ENCODE assay signal across 21 cellular contexts in genomic region chr6:12961761-12962160, GRCh38.
DNase-seq lines count a peak whose midpoint lies in the region; ATAC-seq and TF ChIP-seq lines count a peak whose summit lies in the region.
"Had no signal": no experiment of that assay in that cellular context is flagged by ENCODE, and none has a peak within 500 bp of the region (broad histone marks: within the 10 kb centered on the region; RNA-seq: fewer than 3 reads in every experiment).

No MANE protein-coding gene starts in this region.

- H3K4me3 ChIP-seq in body of pancreas (no peak overlapping the region), parathyroid adenoma (ENCODE audit: low read depth, low read length) (no peak overlapping the region), upper lobe of right lung (no peak overlapping the region), breast epithelium (no peak overlapping the region)

- H3K27me3 ChIP-seq in body of pancreas (no peaks in the 10 kb centered on the region), parathyroid adenoma (ENCODE audit: control insufficient read depth, insufficient read depth, low read length) (no peaks in the 10 kb centered on the region), upper lobe of right lung (no peaks in the 10 kb centered on the region), breast epithelium (no peaks in the 10 kb centered on the region)

- peak overlapping the region in 3 of 4 donors; percentile 8 to 49 (median 42) for H3K27ac ChIP-seq in body of pancreas
- H3K27ac ChIP-seq in parathyroid adenoma: peak overlapping the region; percentile 26
- H3K27ac ChIP-seq in upper lobe of right lung: peak overlapping the region; percentile 78
- no peak overlapping the region for H3K27ac ChIP-seq in breast epithelium
- H3K27ac ChIP-seq: 22Rv1, KMS-11 had no signal

- H3K9me3 Mint-ChIP-seq in activated CD8-positive, alpha-beta memory T cell treated with anti-CD3 and anti-CD28 coated beads, Interleukin-2, amount 10 ng/mL, durations not matched to agents 7 days and 5 days (ENCODE audit: low read depth): no peaks in the 10 kb centered on the region
- H3K9me3 Mint-ChIP-seq in activated CD8-positive, alpha-beta T cell treated with anti-CD3 and anti-CD28 coated beads, Interleukin-2, amount 10 ng/mL, durations not matched to agents 7 days and 5 days (ENCODE audit: insufficient read depth): peaks cover 3% of the 10 kb centered on the region

- H3K36me3 Mint-ChIP-seq in activated CD8-positive, alpha-beta memory T cell treated with anti-CD3 and anti-CD28 coated beads, Interleukin-2, amount 10 ng/mL, durations not matched to agents 7 days and 5 days: no peaks in the 10 kb centered on the region
- no peaks in the 10 kb centered on the region for H3K36me3 Mint-ChIP-seq in activated CD8-positive, alpha-beta T cell treated with anti-CD3 and anti-CD28 coated beads, Interleukin-2, amount 10 ng/mL, durations not matched to agents 7 days and 5 days (ENCODE audit: low read depth)
- H3K36me3 Mint-ChIP-seq: CD4-positive, CD25-positive, alpha-beta regulatory T cell had no signal

- no peak overlapping the region for H3K4me3 Mint-ChIP-seq in activated CD8-positive, alpha-beta memory T cell treated with anti-CD3 and anti-CD28 coated beads, Interleukin-2, amount 10 ng/mL, durations not matched to agents 7 days and 5 days
- no peak overlapping the region for H3K4me3 Mint-ChIP-seq in activated CD8-positive, alpha-beta T cell treated with anti-CD3 and anti-CD28 coated beads, Interleukin-2, amount 10 ng/mL, durations not matched to agents 7 days and 5 days
- H3K4me3 Mint-ChIP-seq: CD4-positive, CD25-positive, alpha-beta regulatory T cell had no signal

- POLR2A ChIA-PET in HEK293T (lab: Yijun Ruan, JAX): no interaction called here
- POLR2A ChIA-PET in activated CD8-positive, alpha-beta T cell treated with anti-CD3 and anti-CD28 coated beads, Interleukin-2, amount 10 ng/mL, durations not matched to agents 7 days and 5 days (lab: Charles Lee): no interaction called here

- intact Hi-C loops in body of pancreas (cut with DNase I) (no loop called here), upper lobe of right lung (cut with DNase I) (no loop called here), breast epithelium (cut with DNase I; ENCODE audit: low total_unique reads) (no loop called here)

- no peaks in the 10 kb centered on the region for H3K79me2 ChIP-seq in parathyroid adenoma

- no peak overlapping the region for H3K9ac ChIP-seq in parathyroid adenoma
- H3K9ac ChIP-seq: KMS-11 had no signal

- TF ChIP-seq CTCF in body of pancreas (IDR thresholded peaks at IDR 0.05) (no peak), parathyroid adenoma (IDR thresholded peaks at IDR 0.05) (no peak), upper lobe of right lung (IDR thresholded peaks at IDR 0.05) (no peak), breast epithelium (IDR thresholded peaks at IDR 0.05) (no peak)

- no peak overlapping the region for H3K4me2 ChIP-seq in parathyroid adenoma (ENCODE audit: low read length)
- H3K4me2 ChIP-seq: KMS-11 had no signal

- no peak overlapping the region for H2AFZ ChIP-seq in parathyroid adenoma

- DNase-seq in activated CD8-positive, alpha-beta memory T cell treated with anti-CD3 and anti-CD28 coated beads, Interleukin-2, amount 10 ng/mL, durations not matched to agents 7 days and 5 days: no peak
- no peak for DNase-seq in activated CD8-positive, alpha-beta memory T cell treated with anti-CD3 and anti-CD28 coated beads for 24 hours
- DNase-seq in body of pancreas: no peak
- no peak for DNase-seq in upper lobe of right lung
- no peak for DNase-seq in HEK293T (ENCODE audit: extremely low spot score)
- DNase-seq in activated CD8-positive, alpha-beta T cell treated with anti-CD3 and anti-CD28 coated beads, Interleukin-2, amount 10 ng/mL, durations not matched to agents 7 days and 5 days: no peak
- no peak for DNase-seq in breast epithelium (ENCODE audit: low spot score in 2 of 2)
- DNase-seq: CD4-positive, CD25-positive, alpha-beta regulatory T cell; COR-L47; DMS 273 treated with DMSO at 0.1 percent for 48 hours; DND-41; H7; MV-4-11; NCI-H1694 treated with DMSO at 0.1 percent for 48 hours; NCI-H2107; NCI-H510A; NCI-H748 treated with DMSO at 0.1 percent for 48 hours; NK-92 treated with Interleukin-12 subunit alpha and Interleukin-12 subunit beta, amount 100 ng/mL, for 24 hours had no signal

- TF ChIP-seq POLR2A in body of pancreas (IDR thresholded peaks at IDR 0.05): no peak
- TF ChIP-seq POLR2A in breast epithelium (IDR thresholded peaks at IDR 0.05): no peak

- 80 to 92% methylated on average over 4 of the region's 4 CpGs for WGBS in body of pancreas, 2 donors

- H3K27ac Mint-ChIP-seq in activated CD8-positive, alpha-beta memory T cell treated with anti-CD3 and anti-CD28 coated beads, Interleukin-2, amount 10 ng/mL, durations not matched to agents 7 days and 5 days: no peak overlapping the region
- no peak overlapping the region for H3K27ac Mint-ChIP-seq in activated CD8-positive, alpha-beta T cell treated with anti-CD3 and anti-CD28 coated beads, Interleukin-2, amount 10 ng/mL, durations not matched to agents 7 days and 5 days
- H3K27ac Mint-ChIP-seq: CD4-positive, CD25-positive, alpha-beta regulatory T cell had no signal

- peaks cover 31% of the 10 kb centered on the region for H3K27me3 Mint-ChIP-seq in activated CD8-positive, alpha-beta memory T cell treated with anti-CD3 and anti-CD28 coated beads, Interleukin-2, amount 10 ng/mL, durations not matched to agents 7 days and 5 days
- peaks cover 31% of the 10 kb centered on the region for H3K27me3 Mint-ChIP-seq in activated CD8-positive, alpha-beta T cell treated with anti-CD3 and anti-CD28 coated beads, Interleukin-2, amount 10 ng/mL, durations not matched to agents 7 days and 5 days (ENCODE audit: low read depth)

- CTCF ChIA-PET in activated CD8-positive, alpha-beta memory T cell treated with anti-CD3 and anti-CD28 coated beads, Interleukin-2, amount 10 ng/mL, durations not matched to agents 7 days and 5 days (lab: Charles Lee): interaction anchor here (0.6 kb wide), 1 partner anchor 13 kb away, joined by 3 read pairs; no protein-coding TSS in a partner anchor
- CTCF ChIA-PET in HEK293T (lab: Yijun Ruan, JAX): no interaction called here
- CTCF ChIA-PET in activated CD8-positive, alpha-beta T cell treated with anti-CD3 and anti-CD28 coated beads, Interleukin-2, amount 10 ng/mL, durations not matched to agents 7 days and 5 days (lab: Charles Lee): no interaction called here

- H3K9me3 ChIP-seq in body of pancreas (no peaks in the 10 kb centered on the region), parathyroid adenoma (ENCODE audit: control insufficient read depth, low read length) (no peaks in the 10 kb centered on the region), upper lobe of right lung (no peaks in the 10 kb centered on the region), breast epithelium (no peaks in the 10 kb centered on the region)

- peaks cover 26% of the 10 kb centered on the region for H3K4me1 Mint-ChIP-seq in activated CD8-positive, alpha-beta memory T cell treated with anti-CD3 and anti-CD28 coated beads, Interleukin-2, amount 10 ng/mL, durations not matched to agents 7 days and 5 days
- peaks cover 27% of the 10 kb centered on the region for H3K4me1 Mint-ChIP-seq in activated CD8-positive, alpha-beta T cell treated with anti-CD3 and anti-CD28 coated beads, Interleukin-2, amount 10 ng/mL, durations not matched to agents 7 days and 5 days (ENCODE audit: low read depth)

- H3K4me1 ChIP-seq in body of pancreas: peaks cover 27% of the 10 kb centered on the region
- peaks cover 10% of the 10 kb centered on the region for H3K4me1 ChIP-seq in parathyroid adenoma
- H3K4me1 ChIP-seq in upper lobe of right lung: peaks cover 26% of the 10 kb centered on the region
- H3K4me1 ChIP-seq in breast epithelium: no peaks in the 10 kb centered on the region

- H3K36me3 ChIP-seq in body of pancreas (replicated peaks in 1 of 2; ENCODE audit: insufficient read depth in 1 of 2, low read depth in 2 of 2) (no peaks in the 10 kb centered on the region), parathyroid adenoma (ENCODE audit: control insufficient read depth, insufficient read depth, low read length) (no peaks in the 10 kb centered on the region), upper lobe of right lung (no peaks in the 10 kb centered on the region), breast epithelium (no peaks in the 10 kb centered on the region)

- peak; percentile 34 for ATAC-seq in activated CD8-positive, alpha-beta memory T cell treated with anti-CD3 and anti-CD28 coated beads, Interleukin-2, amount 10 ng/mL, durations not matched to agents 7 days and 5 days
- ATAC-seq in body of pancreas (no peak), upper lobe of right lung (no peak)
- ATAC-seq in activated CD8-positive, alpha-beta T cell treated with anti-CD3 and anti-CD28 coated beads, Interleukin-2, amount 10 ng/mL, durations not matched to agents 7 days and 5 days: no peak

TF ChIP-seq in HEK293T, 16 proteins besides CTCF, POLR2A, EP300 and RAD21:
- TF ChIP-seq SP1 (IDR thresholded peaks at IDR 0.05) (no peak), SUZ12 (IDR thresholded peaks at IDR 0.05) (no peak), CTBP1 (IDR thresholded peaks at IDR 0.05; ENCODE audit: borderline replicate concordance) (no peak)

Comparison
In these comparisons a context has a peak if more than half of its experiments do, and no peak if none do; other contexts are left out.
1. H3K27ac ChIP-seq: peak in body of pancreas (3 of 4), parathyroid adenoma (single experiment) and upper lobe of right lung (single experiment); none in breast epithelium (0 of 2).